ENCODE assay signal across 11 cellular contexts in genomic region chr12:10701226-10701681, GRCh38. TPM values are rescaled to one million over a fixed set of nuclear protein-coding genes. Genes with fewer than 3 reads are reported as not detected.
DNase-seq lines count a peak whose midpoint lies in the region; ATAC-seq and TF ChIP-seq lines count a peak whose summit lies in the region.
"Had no signal": no experiment of that assay in that cellular context is flagged by ENCODE, and none has a peak within 500 bp of the region (broad histone marks: within the 10 kb centered on the region; RNA-seq: fewer than 3 reads in every experiment).

No MANE protein-coding gene starts in this region.

- H3K9me2 ChIP-seq in PC-9 (ENCODE audit: insufficient read depth) = no peaks in the 10 kb centered on the region

- H2AFZ ChIP-seq in PC-9 = no peak overlapping the region

- no peaks in the 10 kb centered on the region for H3K9me3 ChIP-seq in psoas muscle
- H3K9me3 ChIP-seq in PC-9 (ENCODE audit: insufficient read depth, low read depth) = no peaks in the 10 kb centered on the region

- H3K79me2 ChIP-seq in PC-9 (ENCODE audit: low read depth) = no peaks in the 10 kb centered on the region; the same call in 1 of the 2 replicates

- no TSS peak for BruUV-seq in PC-9 (replicated peaks; lab: Mats Ljungman, UMichigan)

- H3K9me3 Mint-ChIP-seq in activated CD8-positive, alpha-beta T cell treated with anti-CD3 and anti-CD28 coated beads for 36 hours = no peaks in the 10 kb centered on the region

- POLR2A ChIA-PET in activated CD8-positive, alpha-beta T cell treated with anti-CD3 and anti-CD28 coated beads for 36 hours (lab: Charles Lee) = interaction anchor here (0.6 to 0.8 kb wide), 2 partner anchors 139 to 332 kb away, joined by 3 read pairs; no protein-coding TSS in a partner anchor
- POLR2A ChIA-PET in PC-9 (lab: Charles Lee; ENCODE audit: unreplicated experiment) = no interaction called here

- ATAC-seq in GM18498 (IDR thresholded peaks at IDR 0.05; ENCODE audit: unreplicated experiment) = peak; percentile 72
- ATAC-seq in HG02610 (IDR thresholded peaks at IDR 0.05; ENCODE audit: unreplicated experiment) = peak; percentile 62
- peak; percentile 91 for ATAC-seq in activated CD8-positive, alpha-beta T cell treated with anti-CD3 and anti-CD28 coated beads for 36 hours
- no peak for ATAC-seq in psoas muscle

- no peak overlapping the region for H3K4me2 ChIP-seq in PC-9

- 63 to 75% (median 75%) methylated on average over 3 of the region's 3 CpGs for WGBS in psoas muscle, 3 donors

- H3F3A ChIP-seq in PC-9 (ENCODE audit: insufficient read depth, low read depth) = peaks cover 26% of the 10 kb centered on the region

- DNase-seq in activated CD8-positive, alpha-beta T cell treated with anti-CD3 and anti-CD28 coated beads for 36 hours = peak; percentile 55
- no peak for DNase-seq in psoas muscle
- no peak for DNase-seq in NCI-H2227 treated with DMSO at 0.1 percent for 48 hours (lab: John Stamatoyannopoulos, UW)
- no peak for DNase-seq in NCI-H2081 treated with DMSO at 0.1 percent for 48 hours (lab: John Stamatoyannopoulos, UW)
- no peak for DNase-seq in PC-9
- no peak for DNase-seq in HCEC 1CT
- DNase-seq: GDM1, KG1, WERI-Rb-1 had no signal

- no peak overlapping the region for H3K4me3 Mint-ChIP-seq in activated CD8-positive, alpha-beta T cell treated with anti-CD3 and anti-CD28 coated beads for 36 hours

- peaks cover 16% of the 10 kb centered on the region for H3K4me1 Mint-ChIP-seq in activated CD8-positive, alpha-beta T cell treated with anti-CD3 and anti-CD28 coated beads for 36 hours (ENCODE audit: low read depth)

- H3K4me3 ChIP-seq in psoas muscle (no peak overlapping the region), PC-9 (no peak overlapping the region)

- intact Hi-C loops in activated CD8-positive, alpha-beta T cell treated with anti-CD3 and anti-CD28 coated beads for 36 hours (cut with micrococcal nuclease) = no loop called here
- intact Hi-C loops in psoas muscle (cut with DNase I) = no loop called here
- intact Hi-C loops in PC-9 (cut with micrococcal nuclease; ENCODE audit: unreplicated experiment) = no loop called here

- H4K20me1 ChIP-seq in PC-9 (ENCODE audit: insufficient read depth) = peaks cover 41% of the 10 kb centered on the region

- H3K36me3 ChIP-seq in psoas muscle (ENCODE audit: insufficient read depth in 1 of 2, low read depth in 1 of 2) (peaks cover 16 to 99% of the 10 kb centered on the region in 2 donors), PC-9 (ENCODE audit: low read depth) (peaks cover 74% of the 10 kb centered on the region)

- H3K27me3 ChIP-seq in psoas muscle (ENCODE audit: insufficient read depth in 3 of 3, low read length in 2 of 3) = no peaks in the 10 kb centered on the region
- no peaks in the 10 kb centered on the region for H3K27me3 ChIP-seq in PC-9 (ENCODE audit: insufficient read depth, low read depth)

- H3K36me3 Mint-ChIP-seq in activated CD8-positive, alpha-beta T cell treated with anti-CD3 and anti-CD28 coated beads for 36 hours (ENCODE audit: low read depth) = peaks cover 54% of the 10 kb centered on the region

- CTCF ChIA-PET in activated CD8-positive, alpha-beta T cell treated with anti-CD3 and anti-CD28 coated beads for 36 hours (lab: Charles Lee) = interaction anchor here (0.8 to 2.6 kb wide), 3 partner anchors 23 to 49 kb away, joined by 3 to 19 read pairs (median 5); no protein-coding TSS in a partner anchor
- CTCF ChIA-PET in PC-9 (lab: Charles Lee) = no interaction called here

- H3K27ac ChIP-seq in psoas muscle (peak overlapping the region; percentile 98), PC-9 (no peak overlapping the region)
- H3K27ac ChIP-seq: WERI-Rb-1 had no signal

- H3K27ac Mint-ChIP-seq in activated CD8-positive, alpha-beta T cell treated with anti-CD3 and anti-CD28 coated beads for 36 hours = peak overlapping the region; percentile 91

- TF ChIP-seq CTCF in activated CD8-positive, alpha-beta T cell treated with anti-CD3 and anti-CD28 coated beads for 36 hours (IDR thresholded peaks at IDR 0.05) = no peak
- no peak for TF ChIP-seq CTCF in psoas muscle (IDR thresholded peaks at IDR 0.05)
- TF ChIP-seq CTCF in PC-9 (conservative IDR thresholded peaks at IDR 0.05) = no peak

- H3K4me1 ChIP-seq in psoas muscle (peaks cover 32% of the 10 kb centered on the region), PC-9 (replicated peaks; ENCODE audit: insufficient read depth) (no peaks in the 10 kb centered on the region)

- H3K27me3 Mint-ChIP-seq in activated CD8-positive, alpha-beta T cell treated with anti-CD3 and anti-CD28 coated beads for 36 hours = no peaks in the 10 kb centered on the region

RNA-seq across cellular contexts. Expression of gene YBX3, which starts 21.9 kb away (rescaled TPM):
- total RNA-seq in activated CD8-positive, alpha-beta T cell treated with anti-CD3 and anti-CD28 coated beads for 36 hours = 100 to 1,000 TPM; 258 to 273 TPM
- total RNA-seq in psoas muscle (1,000 to 10,000 TPM; 3,022 to 5,174 (median 4,517) TPM), PC-9 (2021) (567 and 613 TPM in 2 replicates)
- polyA plus RNA-seq in psoas muscle = 1,000 to 10,000 TPM; 2,735 to 6,125 (median 4,885) TPM

RNA-seq across cellular contexts. Expression of gene STYK1, which starts 27.4 kb away (rescaled TPM):
- total RNA-seq in activated CD8-positive, alpha-beta T cell treated with anti-CD3 and anti-CD28 coated beads for 36 hours = 1 to 10 TPM in 1 of 2 experiments, under 1 TPM in 1; 0.70 to 1.1 TPM
- under 1 TPM in 3 of 4 donors, not detected in 1; 0.06 to 0.18 (median 0.09) TPM for total RNA-seq in psoas muscle
- polyA plus RNA-seq in psoas muscle = under 1 TPM in 2 of 3 donors, not detected in 1; 0.03 to 0.29 TPM
- 7.8 and 16.9 TPM in 2 replicates for total RNA-seq in PC-9 (2021)

Comparison
In these comparisons a context has a peak if more than half of its experiments do, and no peak if none do; other contexts are left out.
1. ATAC-seq: peak in GM18498 (single experiment), HG02610 (single experiment) and activated CD8-positive, alpha-beta T cell treated with anti-CD3 and anti-CD28 coated beads for 36 hours (single experiment); none in psoas muscle (0 of 4).